Comparison of ENCODE assay signal across 29 cellular contexts in genomic region chr1:244084763-244085162, GRCh38.
"Had no signal": no experiment of that assay in that cellular context is flagged by ENCODE, and none has a peak within 500 bp of the region (broad histone marks: within the 10 kb centered on the region; RNA-seq: fewer than 3 reads in every experiment).

No MANE protein-coding gene starts in this region.

- H3K36me3 ChIP-seq: breast epithelium, pancreas, prostate gland, sigmoid colon, uterus had no signal

- H3K27ac ChIP-seq: breast epithelium, pancreas, prostate gland, sigmoid colon, uterus, VCaP had no signal

- H3K4me3 ChIP-seq: breast epithelium, pancreas, prostate gland, sigmoid colon, uterus had no signal

- DNase-seq: activated CD4-positive, alpha-beta memory T cell treated with anti-CD3 and anti-CD28 coated beads for 36 hours; activated CD4-positive, alpha-beta T cell treated with anti-CD3 and anti-CD28 coated beads for 48 hours; activated CD8-positive, alpha-beta memory T cell treated with anti-CD3 and anti-CD28 coated beads, Interleukin-2, amount 50 U/mL, for 48 hours; activated gamma-delta T cell treated with Interleukin-2 at 50 U/mL for 16 hours; activated naive CD4-positive, alpha-beta T cell treated with anti-CD3 and anti-CD28 coated beads, Interleukin-2, amount 50 U/mL, for 16 hours; activated naive CD8-positive, alpha-beta T cell treated with anti-CD3 and anti-CD28 coated beads, Interleukin-2, amount 50 U/mL, for 24 hours; activated T-cell treated with anti-CD3 and anti-CD28 coated beads, Interleukin-2, amount 50 U/mL, for 24 hours; amygdala; central memory CD4-positive, alpha-beta T cell; glutamatergic neuron; hippocampal formation; left colon; mammary epithelial cell; midbrain; naive thymus-derived CD4-positive, alpha-beta T cell; nucleus accumbens; pancreas; sigmoid colon; small intestine; stimulated activated CD4-positive, alpha-beta T cell treated with anti-CD3 and anti-CD28 coated beads, Interleukin-1b, Interleukin-23, amount 100 ng/mL, for 48 hours; stimulated activated CD4-positive, alpha-beta T cell treated with anti-CD3 and anti-CD28 coated beads, Interleukin-4, amount 100 ng/mL, for 4 hours; stimulated activated CD8-positive, alpha-beta memory T cell treated with anti-CD3 and anti-CD28 coated beads, Interleukin-4, amount 100 ng/mL, for 48 hours; stimulated activated naive CD8-positive, alpha-beta T cell treated with anti-CD3 and anti-CD28 coated beads, Interleukin-15, amount 100 ng/mL, for 72 hours; substantia nigra; T-helper 2 cell; uterus had no signal

- H3K27me3 ChIP-seq: breast epithelium, pancreas, uterus had no signal

- H3K4me1 ChIP-seq: breast epithelium, prostate gland, sigmoid colon, uterus had no signal
